1 cellular context compared by ENCODE assay signal in the genomic region with DNA sequence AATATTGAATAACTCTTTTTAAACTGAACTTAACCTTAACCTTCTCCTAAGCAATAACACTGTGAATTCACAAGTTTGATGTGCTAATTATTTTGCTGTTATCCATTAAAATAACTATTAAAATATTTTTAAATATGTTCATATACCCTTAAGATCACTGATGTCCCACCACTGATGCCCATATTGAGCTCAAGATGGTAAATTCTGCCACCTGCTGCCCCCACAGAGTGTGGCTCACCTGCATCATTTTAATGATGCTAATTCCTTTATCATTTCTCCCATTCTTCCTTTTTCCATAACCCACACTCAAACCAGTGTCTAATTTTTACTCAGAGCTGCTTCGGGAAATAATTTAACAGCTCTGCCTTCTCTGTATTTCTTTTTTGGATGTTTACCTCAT.
TF ChIP-seq lines count a peak whose summit lies in the region.

No MANE protein-coding gene starts in this region.

TF ChIP-seq in GM12878, 131 proteins besides CTCF, POLR2A, EP300 and RAD21 (continued from another document):
- no peak for TF ChIP-seq NKRF (conservative IDR thresholded peaks at IDR 0.05)
- TF ChIP-seq, protein P1, sequence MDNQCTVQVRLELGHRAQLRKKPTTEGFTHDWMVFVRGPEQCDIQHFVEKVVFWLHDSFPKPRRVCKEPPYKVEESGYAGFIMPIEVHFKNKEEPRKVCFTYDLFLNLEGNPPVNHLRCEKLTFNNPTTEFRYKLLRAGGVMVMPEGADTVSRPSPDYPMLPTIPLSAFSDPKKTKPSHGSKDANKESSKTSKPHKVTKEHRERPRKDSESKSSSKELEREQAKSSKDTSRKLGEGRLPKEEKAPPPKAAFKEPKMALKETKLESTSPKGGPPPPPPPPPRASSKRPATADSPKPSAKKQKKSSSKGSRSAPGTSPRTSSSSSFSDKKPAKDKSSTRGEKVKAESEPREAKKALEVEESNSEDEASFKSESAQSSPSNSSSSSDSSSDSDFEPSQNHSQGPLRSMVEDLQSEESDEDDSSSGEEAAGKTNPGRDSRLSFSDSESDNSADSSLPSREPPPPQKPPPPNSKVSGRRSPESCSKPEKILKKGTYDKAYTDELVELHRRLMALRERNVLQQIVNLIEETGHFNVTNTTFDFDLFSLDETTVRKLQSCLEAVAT (IDR thresholded peaks at IDR 0.05): no peak
